17 cellular contexts compared by ENCODE assay signal in genomic region chr13:95800455-95800854, GRCh38.
A peak's percentile ranks its signal among the peaks of the same experiment; 100 is the strongest.
DNase-seq lines count a peak whose midpoint lies in the region; ATAC-seq, FAIRE-seq and TF ChIP-seq lines count a peak whose summit lies in the region.
"Had no signal": no experiment of that assay in that cellular context is flagged by ENCODE, and none has a peak within 500 bp of the region (broad histone marks: within the 10 kb centered on the region; RNA-seq: fewer than 3 reads in every experiment).

No MANE protein-coding gene starts in this region.

- no peak overlapping the region for H3K4me3 Mint-ChIP-seq in progenitor cell of endocrine pancreas (ENCODE audit: low read depth)
- H3K4me3 Mint-ChIP-seq in activated T-cell treated with anti-CD3 and anti-CD28 coated beads, Interleukin-2, amount 50 U/mL, for 4 hours, result no peak overlapping the region
- H3K4me3 Mint-ChIP-seq: CD14-positive monocyte; CD8-positive, alpha-beta T cell; GM23338; H9 had no signal

- H3K9me3 ChIP-seq in RWPE2 (ENCODE audit: severe bottlenecking), result no peaks in the 10 kb centered on the region
- H3K9me3 ChIP-seq: BE2C had no signal

- TF ChIP-seq CTCF in RWPE2 (IDR thresholded peaks at IDR 0.05; ENCODE audit: poor library complexity, severe bottlenecking), result no peak
- no peak for TF ChIP-seq CTCF in progenitor cell of endocrine pancreas (IDR thresholded peaks at IDR 0.05; ENCODE audit: unreplicated experiment)

- no peak overlapping the region for H3K27ac ChIP-seq in RWPE2 (ENCODE audit: poor library complexity, severe bottlenecking)

- DNase-seq in DMS 273 treated with DMSO at 0.1 percent for 48 hours (lab: John Stamatoyannopoulos, UW) (peak; percentile 18), NCI-H524 treated with DMSO at 0.1 percent for 48 hours (lab: John Stamatoyannopoulos, UW) (peak; percentile 1), RWPE2 (ENCODE audit: low spot score) (no peak), progenitor cell of endocrine pancreas (ENCODE audit: low spot score, unreplicated experiment) (no peak), NCI-H1694 (lab: John Stamatoyannopoulos, UW) (no peak), H54 (ENCODE audit: insufficient read length, low spot score) (no peak)
- no peak for DNase-seq in activated T-cell treated with anti-CD3 and anti-CD28 coated beads, Interleukin-2, amount 50 U/mL, for 4 hours
- DNase-seq: BE2C; CD8-positive, alpha-beta T cell; COR-L47; H9 had no signal

- no peaks in the 10 kb centered on the region for H3K27me3 Mint-ChIP-seq in progenitor cell of endocrine pancreas
- H3K27me3 Mint-ChIP-seq in activated T-cell treated with anti-CD3 and anti-CD28 coated beads, Interleukin-2, amount 50 U/mL, for 4 hours (ENCODE audit: low read depth), result peaks cover 7% of the 10 kb centered on the region

- TF ChIP-seq POLR2A in H54 (IDR thresholded peaks at IDR 0.05; ENCODE audit: low read depth, low read length), result no peak

- ATAC-seq in RWPE2 (ENCODE audit: low read depth), result 0 out of 3 replicates have a peak, but pooled peaks have one; percentile 14
- no peak for ATAC-seq in activated T-cell treated with anti-CD3 and anti-CD28 coated beads, Interleukin-2, amount 50 U/mL, for 4 hours
- ATAC-seq: CD8-positive, alpha-beta T cell; GM23338 had no signal

- H3K9me3 Mint-ChIP-seq in progenitor cell of endocrine pancreas (ENCODE audit: low read depth), result peaks cover 20% of the 10 kb centered on the region
- no peaks in the 10 kb centered on the region for H3K9me3 Mint-ChIP-seq in activated T-cell treated with anti-CD3 and anti-CD28 coated beads, Interleukin-2, amount 50 U/mL, for 4 hours
- H3K9me3 Mint-ChIP-seq: CD8-positive, alpha-beta T cell; GM23338 had no signal

- FAIRE-seq in H54 (lab: Jason Lieb, UNC), result no peak
- FAIRE-seq: D721Med, GM12891, HepG2, HTR-8/SVneo had no signal

- no peaks in the 10 kb centered on the region for H3K4me1 ChIP-seq in RWPE2 (ENCODE audit: insufficient read depth, poor library complexity, severe bottlenecking)
- H3K4me1 ChIP-seq: BE2C had no signal

- no peak overlapping the region for H3K4me3 ChIP-seq in RWPE2 (ENCODE audit: severe bottlenecking)
- H3K4me3 ChIP-seq: GM23338 had no signal

- H3K27ac Mint-ChIP-seq in progenitor cell of endocrine pancreas, result no peak overlapping the region
- H3K27ac Mint-ChIP-seq: CD8-positive, alpha-beta T cell; GM23338; H9 had no signal

- H3K4me1 Mint-ChIP-seq in progenitor cell of endocrine pancreas (ENCODE audit: low read depth), result peaks cover 3% of the 10 kb centered on the region
- no peaks in the 10 kb centered on the region for H3K4me1 Mint-ChIP-seq in activated T-cell treated with anti-CD3 and anti-CD28 coated beads, Interleukin-2, amount 50 U/mL, for 4 hours (ENCODE audit: low read depth)
- H3K4me1 Mint-ChIP-seq: CD14-positive monocyte, GM23338, H9 had no signal

- no peaks in the 10 kb centered on the region for H3K36me3 ChIP-seq in RWPE2 (ENCODE audit: low read depth)

- H3K27me3 ChIP-seq in RWPE2 (ENCODE audit: insufficient read depth, poor library complexity, severe bottlenecking), result no peaks in the 10 kb centered on the region
- H3K27me3 ChIP-seq: BE2C had no signal

- H3K36me3 Mint-ChIP-seq in progenitor cell of endocrine pancreas (ENCODE audit: insufficient read depth), result peaks cover 24% of the 10 kb centered on the region
- no peaks in the 10 kb centered on the region for H3K36me3 Mint-ChIP-seq in activated T-cell treated with anti-CD3 and anti-CD28 coated beads, Interleukin-2, amount 50 U/mL, for 4 hours (ENCODE audit: insufficient read depth)
- H3K36me3 Mint-ChIP-seq: CD8-positive, alpha-beta T cell had no signal

Comparison
In these comparisons a context has a peak if more than half of its experiments do, and no peak if none do; other contexts are left out.
1. DNase-seq: peak in DMS 273 treated with DMSO at 0.1 percent for 48 hours (single experiment) and NCI-H524 treated with DMSO at 0.1 percent for 48 hours (single experiment); none in RWPE2 (single experiment), progenitor cell of endocrine pancreas (single experiment), activated T-cell treated with anti-CD3 and anti-CD28 coated beads, Interleukin-2, amount 50 U/mL, for 4 hours (single experiment), NCI-H1694 (single experiment) and H54 (single experiment).